Comparison of ENCODE assay signal across 19 cellular contexts in the genomic region with DNA sequence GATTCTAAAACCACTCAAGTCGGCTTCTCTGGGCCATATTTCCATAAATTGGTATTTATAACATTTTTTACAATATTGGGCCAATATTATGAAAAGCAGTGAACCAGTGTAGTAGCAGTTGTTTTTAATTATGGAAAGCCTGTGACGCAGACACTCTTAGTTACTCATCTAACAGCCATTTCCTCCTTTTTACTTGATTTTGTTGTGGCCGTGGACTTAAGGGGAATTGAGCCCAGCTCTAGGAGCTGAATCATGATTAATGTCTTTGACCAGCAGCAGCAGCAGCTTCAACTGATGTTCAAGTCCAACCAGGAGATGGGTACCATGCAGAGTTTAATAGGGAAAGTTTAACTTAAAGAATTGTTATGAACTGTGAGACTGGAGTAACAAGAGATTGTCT. TPM values are rescaled to one million over a fixed set of nuclear protein-coding genes. Genes with fewer than 3 reads are reported as not detected.
A peak's percentile ranks its signal among the peaks of the same experiment; 100 is the strongest.
DNase-seq lines count a peak whose midpoint lies in the region; ATAC-seq and TF ChIP-seq lines count a peak whose summit lies in the region.
"Had no signal": no experiment of that assay in that cellular context is flagged by ENCODE, and none has a peak within 500 bp of the region (broad histone marks: within the 10 kb centered on the region; RNA-seq: fewer than 3 reads in every experiment).

No MANE protein-coding gene starts in this region.

- POLR2A ChIA-PET in activated CD4-positive, alpha-beta T cell treated with anti-CD3 and anti-CD28 coated beads, Interleukin-2, amount 10 ng/mL, durations not matched to agents 7 days and 5 days (lab: Charles Lee) = no interaction called here

- DNase-seq in activated CD4-positive, alpha-beta T cell treated with anti-CD3 and anti-CD28 coated beads, Interleukin-2, amount 10 ng/mL, durations not matched to agents 7 days and 5 days = no peak
- no peak for DNase-seq in activated CD4-positive, alpha-beta T cell treated with anti-CD3 and anti-CD28 coated beads, Interleukin-2, amount 10 ng/mL, durations not matched to agents 24 days and 14 days
- peak; percentile 12 to 67 for DNase-seq in SW 1271 (lab: John Stamatoyannopoulos, UW)
- DNase-seq in fibroblast of mammary gland (ENCODE audit: low read depth) = peak; percentile 97
- no peak for DNase-seq in vagina (ENCODE audit: extremely low spot score in 2 of 2)
- no peak for DNase-seq in NCI-H1930 (lab: John Stamatoyannopoulos, UW)
- DNase-seq: 8988T; activated CD4-positive, alpha-beta T cell treated with anti-CD3 and anti-CD28 coated beads, Interleukin-2, amount 50 U/mL, for 4 hours; DMS53; gastrocnemius medialis; NCI-H2029 treated with DMSO at 0.1 percent for 48 hours; T-cell; transverse colon had no signal

- no peak for TF ChIP-seq CTCF in fibroblast of mammary gland (conservative IDR thresholded peaks at IDR 0.05; ENCODE audit: control insufficient read depth, insufficient read depth, low read depth, low read length)
- no peak for TF ChIP-seq CTCF in vagina (IDR thresholded peaks at IDR 0.05)

- H3K27me3 Mint-ChIP-seq in activated CD4-positive, alpha-beta T cell treated with anti-CD3 and anti-CD28 coated beads, Interleukin-2, amount 10 ng/mL, durations not matched to agents 7 days and 5 days = no peaks in the 10 kb centered on the region
- no peaks in the 10 kb centered on the region for H3K27me3 Mint-ChIP-seq in activated CD4-positive, alpha-beta T cell treated with anti-CD3 and anti-CD28 coated beads, Interleukin-2, amount 10 ng/mL, durations not matched to agents 24 days and 14 days
- H3K27me3 Mint-ChIP-seq: T-cell had no signal

- no peak overlapping the region for H3K4me3 Mint-ChIP-seq in activated CD4-positive, alpha-beta T cell treated with anti-CD3 and anti-CD28 coated beads, Interleukin-2, amount 10 ng/mL, durations not matched to agents 7 days and 5 days
- H3K4me3 Mint-ChIP-seq in activated CD4-positive, alpha-beta T cell treated with anti-CD3 and anti-CD28 coated beads, Interleukin-2, amount 10 ng/mL, durations not matched to agents 24 days and 14 days = no peak overlapping the region
- H3K4me3 Mint-ChIP-seq: T-cell had no signal

- no peaks in the 10 kb centered on the region for H3K27me3 ChIP-seq in vagina
- H3K27me3 ChIP-seq: gastrocnemius medialis, transverse colon had no signal

- no peaks in the 10 kb centered on the region for H3K36me3 ChIP-seq in vagina
- H3K36me3 ChIP-seq: gastrocnemius medialis, transverse colon had no signal

- TF ChIP-seq POLR2A in vagina (IDR thresholded peaks at IDR 0.05) = no peak

- CTCF ChIA-PET in activated CD4-positive, alpha-beta T cell treated with anti-CD3 and anti-CD28 coated beads, Interleukin-2, amount 10 ng/mL, durations not matched to agents 7 days and 5 days (lab: Charles Lee) = no interaction called here

- peaks cover 30% of the 10 kb centered on the region for H3K4me1 Mint-ChIP-seq in activated CD4-positive, alpha-beta T cell treated with anti-CD3 and anti-CD28 coated beads, Interleukin-2, amount 10 ng/mL, durations not matched to agents 7 days and 5 days
- H3K4me1 Mint-ChIP-seq in activated CD4-positive, alpha-beta T cell treated with anti-CD3 and anti-CD28 coated beads, Interleukin-2, amount 10 ng/mL, durations not matched to agents 24 days and 14 days = peaks cover 31% of the 10 kb centered on the region

- H3K36me3 Mint-ChIP-seq in activated CD4-positive, alpha-beta T cell treated with anti-CD3 and anti-CD28 coated beads, Interleukin-2, amount 10 ng/mL, durations not matched to agents 7 days and 5 days (ENCODE audit: low read depth) = peaks cover 8% of the 10 kb centered on the region
- H3K36me3 Mint-ChIP-seq in activated CD4-positive, alpha-beta T cell treated with anti-CD3 and anti-CD28 coated beads, Interleukin-2, amount 10 ng/mL, durations not matched to agents 24 days and 14 days (ENCODE audit: low read depth) = peaks cover 17% of the 10 kb centered on the region
- H3K36me3 Mint-ChIP-seq: T-cell had no signal

- ATAC-seq in HG02885 (IDR thresholded peaks at IDR 0.05; ENCODE audit: poor library complexity, unreplicated experiment) (no peak), HG02840 (IDR thresholded peaks at IDR 0.05; ENCODE audit: low FRiP score, unreplicated experiment) (no peak)
- ATAC-seq: gastrocnemius medialis, K562, left lobe of liver, T-cell had no signal

- intact Hi-C loops in activated CD4-positive, alpha-beta T cell treated with anti-CD3 and anti-CD28 coated beads, Interleukin-2, amount 10 ng/mL, durations not matched to agents 24 days and 14 days (cut with micrococcal nuclease) = no loop called here
- intact Hi-C loops in vagina (cut with DNase I) = loop anchor here (5.0 kb wide), 1 partner anchor 683 kb away; a partner anchor contains a TSS

- H3K4me1 ChIP-seq in vagina = peaks cover 19% of the 10 kb centered on the region

- no peaks in the 10 kb centered on the region for H3K9me3 Mint-ChIP-seq in activated CD4-positive, alpha-beta T cell treated with anti-CD3 and anti-CD28 coated beads, Interleukin-2, amount 10 ng/mL, durations not matched to agents 7 days and 5 days
- H3K9me3 Mint-ChIP-seq in activated CD4-positive, alpha-beta T cell treated with anti-CD3 and anti-CD28 coated beads, Interleukin-2, amount 10 ng/mL, durations not matched to agents 24 days and 14 days = no peaks in the 10 kb centered on the region
- H3K9me3 Mint-ChIP-seq: neural crest cell, T-cell had no signal

- no peaks in the 10 kb centered on the region for H3K9me3 ChIP-seq in vagina
- H3K9me3 ChIP-seq: gastrocnemius medialis, transverse colon had no signal

- H3K27ac ChIP-seq in vagina = peak overlapping the region; percentile 9
- H3K27ac ChIP-seq: coronary artery, gastrocnemius medialis, transverse colon had no signal

- H3K4me3 ChIP-seq in fibroblast of mammary gland (ENCODE audit: control insufficient read depth, low read depth, low read length) = no peak overlapping the region
- no peak overlapping the region for H3K4me3 ChIP-seq in vagina
- H3K4me3 ChIP-seq: coronary artery, gastrocnemius medialis, K562, transverse colon had no signal

- peak overlapping the region; percentile 13 for H3K27ac Mint-ChIP-seq in activated CD4-positive, alpha-beta T cell treated with anti-CD3 and anti-CD28 coated beads, Interleukin-2, amount 10 ng/mL, durations not matched to agents 7 days and 5 days
- no peak overlapping the region for H3K27ac Mint-ChIP-seq in activated CD4-positive, alpha-beta T cell treated with anti-CD3 and anti-CD28 coated beads, Interleukin-2, amount 10 ng/mL, durations not matched to agents 24 days and 14 days

RNA-seq across cellular contexts. Expression of a gene that starts 4.3 kb away (rescaled TPM):
- 10 to 100 TPM; 10.3 to 12.3 TPM for total RNA-seq in activated CD4-positive, alpha-beta T cell treated with anti-CD3 and anti-CD28 coated beads, Interleukin-2, amount 10 ng/mL, durations not matched to agents 7 days and 5 days
- total RNA-seq in activated CD4-positive, alpha-beta T cell treated with anti-CD3 and anti-CD28 coated beads, Interleukin-2, amount 10 ng/mL, durations not matched to agents 24 days and 14 days = 10.9 and 12.2 TPM in 2 replicates
- total RNA-seq in vagina = 7.6 TPM

Comparison
In these comparisons a context has a peak if more than half of its experiments do, and no peak if none do; other contexts are left out.
1. DNase-seq: peak in SW 1271 (2 of 2) and fibroblast of mammary gland (single experiment); none in activated CD4-positive, alpha-beta T cell treated with anti-CD3 and anti-CD28 coated beads, Interleukin-2, amount 10 ng/mL, durations not matched to agents 7 days and 5 days (single experiment), activated CD4-positive, alpha-beta T cell treated with anti-CD3 and anti-CD28 coated beads, Interleukin-2, amount 10 ng/mL, durations not matched to agents 24 days and 14 days (single experiment), vagina (0 of 2) and NCI-H1930 (0 of 2).